31 cellular contexts compared by ENCODE assay signal in genomic region chr4:151182455-151182854, GRCh38.
"Had no signal": no experiment of that assay in that cellular context is flagged by ENCODE, and none has a peak within 500 bp of the region (broad histone marks: within the 10 kb centered on the region; RNA-seq: fewer than 3 reads in every experiment).

No MANE protein-coding gene starts in this region.

- H3K9me3 ChIP-seq: body of pancreas, breast epithelium, MG63, SJCRH30 had no signal

- H3K4me1 Mint-ChIP-seq: activated CD4-positive, alpha-beta T cell treated with anti-CD3 and anti-CD28 coated beads, Interleukin-2, amount 10 ng/mL, durations not matched to agents 24 days and 14 days; activated naive CD4-positive, alpha-beta T cell treated with anti-CD3 and anti-CD28 coated beads, Interleukin-2, amount 50 U/mL, for 24 hours; activated naive CD8-positive, alpha-beta T cell treated with anti-CD3 and anti-CD28 coated beads, Interleukin-2, amount 10 ng/mL, durations not matched to agents 7 days and 5 days; activated T-helper 17 cell treated with anti-CD3 and anti-CD28 coated beads, Interleukin-2, amount 50 U/mL, for 72 hours had no signal

- H3K27ac Mint-ChIP-seq: activated CD4-positive, alpha-beta T cell treated with anti-CD3 and anti-CD28 coated beads, Interleukin-2, amount 10 ng/mL, durations not matched to agents 24 days and 14 days; activated CD8-positive, alpha-beta T cell treated with anti-CD3 and anti-CD28 coated beads for 36 hours; activated naive CD4-positive, alpha-beta T cell treated with anti-CD3 and anti-CD28 coated beads, Interleukin-2, amount 50 U/mL, for 24 hours; activated naive CD8-positive, alpha-beta T cell treated with anti-CD3 and anti-CD28 coated beads, Interleukin-2, amount 10 ng/mL, durations not matched to agents 7 days and 5 days; activated T-cell treated with anti-CD3 and anti-CD28 coated beads, Interleukin-2, amount 50 U/mL, for 72 hours; activated T-helper 17 cell treated with anti-CD3 and anti-CD28 coated beads, Interleukin-2, amount 50 U/mL, for 72 hours had no signal

- H3K36me3 ChIP-seq: breast epithelium, MG63, SJCRH30 had no signal

- H3K4me3 Mint-ChIP-seq: activated CD4-positive, alpha-beta T cell treated with anti-CD3 and anti-CD28 coated beads, Interleukin-2, amount 10 ng/mL, durations not matched to agents 24 days and 14 days; activated CD8-positive, alpha-beta T cell treated with anti-CD3 and anti-CD28 coated beads for 36 hours; activated naive CD4-positive, alpha-beta T cell treated with anti-CD3 and anti-CD28 coated beads, Interleukin-2, amount 50 U/mL, for 24 hours; activated naive CD8-positive, alpha-beta T cell treated with anti-CD3 and anti-CD28 coated beads, Interleukin-2, amount 10 ng/mL, durations not matched to agents 7 days and 5 days; activated T-cell treated with anti-CD3 and anti-CD28 coated beads, Interleukin-2, amount 50 U/mL, for 72 hours; activated T-helper 17 cell treated with anti-CD3 and anti-CD28 coated beads, Interleukin-2, amount 50 U/mL, for 72 hours had no signal

- H3K27ac ChIP-seq: body of pancreas, breast epithelium, SJCRH30, WERI-Rb-1 had no signal

- H3K4me1 ChIP-seq: body of pancreas, breast epithelium, SJCRH30 had no signal

- H3K36me3 Mint-ChIP-seq: activated naive CD4-positive, alpha-beta T cell treated with anti-CD3 and anti-CD28 coated beads, Interleukin-2, amount 50 U/mL, for 24 hours; activated naive CD8-positive, alpha-beta T cell treated with anti-CD3 and anti-CD28 coated beads, Interleukin-2, amount 10 ng/mL, durations not matched to agents 7 days and 5 days had no signal

- H3K27me3 ChIP-seq: body of pancreas, breast epithelium, MG63, SJCRH30 had no signal

- ATAC-seq: activated CD8-positive, alpha-beta T cell treated with anti-CD3 and anti-CD28 coated beads for 36 hours; activated T-cell treated with anti-CD3 and anti-CD28 coated beads, Interleukin-2, amount 50 U/mL, for 72 hours; activated T-helper 17 cell treated with anti-CD3 and anti-CD28 coated beads, Interleukin-2, amount 50 U/mL, for 72 hours; body of pancreas; Panc1 had no signal

- DNase-seq: activated CD4-positive, alpha-beta T cell treated with anti-CD3 and anti-CD28 coated beads, Interleukin-2, amount 10 ng/mL, durations not matched to agents 24 days and 14 days; activated CD4-positive, alpha-beta T cell treated with anti-CD3 and anti-CD28 coated beads, Interleukin-2, amount 50 U/mL, for 4 hours; activated CD8-positive, alpha-beta T cell treated with anti-CD3 and anti-CD28 coated beads for 36 hours; activated effector memory CD4-positive, alpha-beta T cell treated with anti-CD3 and anti-CD28 coated beads, Interleukin-2, amount 50 U/mL, for 16 hours; activated naive CD4-positive, alpha-beta T cell; activated naive CD8-positive, alpha-beta T cell treated with anti-CD3 and anti-CD28 coated beads, Interleukin-2, amount 10 ng/mL, durations not matched to agents 7 days and 5 days; activated T-cell treated with anti-CD3 and anti-CD28 coated beads, Interleukin-2, amount 50 U/mL, for 1 hour; activated T-cell treated with anti-CD3 and anti-CD28 coated beads, Interleukin-2, amount 50 U/mL, for 72 hours; body of pancreas; central memory CD4-positive, alpha-beta T cell; Karpas-422; MG63; NCI-H1048; NCI-H1105 treated with DMSO at 0.1 percent for 48 hours; NCI-H1436; NCI-H1694; NCI-H1930; NCI-H2081 treated with DMSO at 0.1 percent for 48 hours; NCI-H226; NCI-H446 treated with DMSO at 0.1 percent for 48 hours; NCI-H524; SHP77; SJCRH30; SW 1271; T-helper 1 cell; T1000; WERI-Rb-1 had no signal

- H3K4me3 ChIP-seq: body of pancreas, breast epithelium, MG63, SJCRH30 had no signal

- H3K9me3 Mint-ChIP-seq: activated CD4-positive, alpha-beta T cell treated with anti-CD3 and anti-CD28 coated beads, Interleukin-2, amount 10 ng/mL, durations not matched to agents 24 days and 14 days; activated CD8-positive, alpha-beta T cell treated with anti-CD3 and anti-CD28 coated beads for 36 hours; activated naive CD4-positive, alpha-beta T cell treated with anti-CD3 and anti-CD28 coated beads, Interleukin-2, amount 50 U/mL, for 24 hours; activated naive CD8-positive, alpha-beta T cell treated with anti-CD3 and anti-CD28 coated beads, Interleukin-2, amount 10 ng/mL, durations not matched to agents 7 days and 5 days; activated T-cell treated with anti-CD3 and anti-CD28 coated beads, Interleukin-2, amount 50 U/mL, for 72 hours; activated T-helper 17 cell treated with anti-CD3 and anti-CD28 coated beads, Interleukin-2, amount 50 U/mL, for 72 hours had no signal
